Comparison of ENCODE assay signal across 12 cellular contexts in the genomic region with DNA sequence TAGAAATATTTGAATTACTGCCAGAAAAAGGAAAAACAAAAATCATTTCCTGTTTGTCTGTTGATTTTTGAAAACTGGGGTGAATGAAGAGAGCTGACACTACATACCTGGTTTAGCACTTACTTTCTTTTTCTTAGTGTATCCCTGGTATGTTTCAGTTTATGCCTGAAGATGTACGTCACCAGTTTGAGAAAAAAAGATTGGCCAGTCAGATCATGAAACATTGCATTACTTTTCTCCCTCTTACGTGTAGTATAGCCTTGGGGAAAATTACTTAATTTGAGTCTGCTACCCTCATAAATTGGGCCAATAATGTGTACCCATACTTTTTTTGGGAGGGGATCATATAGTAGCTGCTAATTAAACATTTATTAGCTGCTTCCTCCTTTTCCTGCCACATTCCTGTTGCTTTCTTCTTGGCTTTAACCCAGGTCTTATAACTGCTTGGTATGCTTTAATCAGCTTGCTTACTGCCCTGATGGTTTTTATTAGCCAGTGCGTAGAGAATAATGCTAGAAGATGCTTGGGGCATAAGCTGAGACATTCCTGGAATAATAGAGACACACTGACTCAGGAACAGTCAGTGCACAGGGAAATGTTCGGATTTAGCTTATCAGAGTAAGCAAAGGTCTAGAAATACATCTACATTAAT. TPM values are rescaled to one million over a fixed set of nuclear protein-coding genes. Genes with fewer than 3 reads are reported as not detected.
DNase-seq lines count a peak whose midpoint lies in the region; ATAC-seq and TF ChIP-seq lines count a peak whose summit lies in the region.
"Had no signal": no experiment of that assay in that cellular context is flagged by ENCODE, and none has a peak within 500 bp of the region (broad histone marks: within the 10 kb centered on the region; RNA-seq: fewer than 3 reads in every experiment).

No MANE protein-coding gene starts in this region.

- peaks cover 12% of the 10 kb centered on the region for H3K36me3 Mint-ChIP-seq in osteocyte (ENCODE audit: unreplicated experiment)
- peaks cover 8% of the 10 kb centered on the region; the same call in 1 of the 2 replicates for H3K36me3 Mint-ChIP-seq in WTC11

- intact Hi-C loops in tibial artery (cut with DNase I; ENCODE audit: low total_unique reads): no loop called here

- no peak overlapping the region for H3K4me3 Mint-ChIP-seq in osteocyte (ENCODE audit: unreplicated experiment)
- no peak overlapping the region for H3K4me3 Mint-ChIP-seq in WTC11

- H3K4me3 ChIP-seq in epithelial cell of proximal tubule (ENCODE audit: low read depth, low read length): peak overlapping the region; percentile 27
- H3K4me3 ChIP-seq in tibial artery: no peak overlapping the region
- H3K4me3 ChIP-seq: upper lobe of left lung had no signal

- H3K4me1 Mint-ChIP-seq in osteocyte (ENCODE audit: unreplicated experiment): peaks cover 17% of the 10 kb centered on the region
- H3K4me1 Mint-ChIP-seq in WTC11: no peaks in the 10 kb centered on the region

- H3K27me3 Mint-ChIP-seq in osteocyte (ENCODE audit: unreplicated experiment) (no peaks in the 10 kb centered on the region), WTC11 (ENCODE audit: low read depth) (no peaks in the 10 kb centered on the region)

- DNase-seq in EH (ENCODE audit: low read depth) (peak; percentile 96), RPMI7951 (ENCODE audit: low read depth) (peak; percentile 63), epithelial cell of proximal tubule (ENCODE audit: low read depth) (peak; percentile 78), osteocyte (ENCODE audit: extremely low spot score, unreplicated experiment) (no peak), occipital lobe (lab: John Stamatoyannopoulos, UW) (no peak), tibial artery (no peak), WTC11 (ENCODE audit: low spot score) (no peak)
- DNase-seq: activated T-cell treated with anti-CD3 and anti-CD28 coated beads, Interleukin-2, amount 50 U/mL, for 1 hour; central memory CD4-positive, alpha-beta T cell; DND-41; upper lobe of left lung had no signal

- peaks cover 0 to 3% (median 0%) of the 10 kb centered on the region in 4 donors for H3K4me1 ChIP-seq in tibial artery
- H3K4me1 ChIP-seq: upper lobe of left lung had no signal

- no peaks in the 10 kb centered on the region for H3K9me3 ChIP-seq in tibial artery

- TF ChIP-seq CTCF in epithelial cell of proximal tubule (conservative IDR thresholded peaks at IDR 0.05; ENCODE audit: low read depth, low read length): no peak
- no peak for TF ChIP-seq CTCF in osteocyte (IDR thresholded peaks at IDR 0.05)
- no peak for TF ChIP-seq CTCF in tibial artery (IDR thresholded peaks at IDR 0.05)
- no peak for TF ChIP-seq CTCF in WTC11 (IDR thresholded peaks at IDR 0.05)

- H3K9me3 Mint-ChIP-seq in osteocyte (ENCODE audit: unreplicated experiment) (peaks cover 13% of the 10 kb centered on the region), WTC11 (peaks cover 9% of the 10 kb centered on the region)

- H3K27me3 ChIP-seq in tibial artery: no peaks in the 10 kb centered on the region
- H3K27me3 ChIP-seq: upper lobe of left lung had no signal

- POLR2A ChIA-PET in WTC11 (lab: Charles Lee): no interaction called here

- H3K27ac ChIP-seq in tibial artery: no peak overlapping the region
- H3K27ac ChIP-seq: upper lobe of left lung had no signal

- H3K27ac Mint-ChIP-seq in osteocyte (ENCODE audit: unreplicated experiment) (peak overlapping the region; percentile 6), WTC11 (no peak overlapping the region)

- CTCF ChIA-PET in WTC11 (lab: Charles Lee): interaction anchor here (1.5 kb wide), 1 partner anchor 26 kb away, joined by 4 read pairs; no protein-coding TSS in a partner anchor

- H3K36me3 ChIP-seq in tibial artery: no peaks in the 10 kb centered on the region
- H3K36me3 ChIP-seq: upper lobe of left lung had no signal

- ATAC-seq in WTC11: no peak
- ATAC-seq: sciatic nerve had no signal

TF ChIP-seq in WTC11, 78 proteins besides CTCF, POLR2A, EP300 and RAD21:
- TF ChIP-seq, protein P1, sequence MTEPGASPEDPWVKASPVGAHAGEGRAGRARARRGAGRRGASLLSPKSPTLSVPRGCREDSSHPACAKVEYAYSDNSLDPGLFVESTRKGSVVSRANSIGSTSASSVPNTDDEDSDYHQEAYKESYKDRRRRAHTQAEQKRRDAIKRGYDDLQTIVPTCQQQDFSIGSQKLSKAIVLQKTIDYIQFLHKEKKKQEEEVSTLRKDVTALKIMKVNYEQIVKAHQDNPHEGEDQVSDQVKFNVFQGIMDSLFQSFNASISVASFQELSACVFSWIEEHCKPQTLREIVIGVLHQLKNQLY (CRISPR knock-in tag; IDR thresholded peaks at IDR 0.05): no peak
- no peak for TF ChIP-seq RORB (CRISPR knock-in tag; IDR thresholded peaks at IDR 0.05)

RNA-seq across cellular contexts. Expression of a gene that starts 32.1 kb away (rescaled TPM):
- 13.5 and 17.2 TPM in 2 replicates for total RNA-seq in RPMI7951 (2014; rRNA removed; shearing (Covaris generic))
- total RNA-seq in epithelial cell of proximal tubule (14.5 and 16.3 TPM in 2 replicates), osteocyte (29.3 and 32.2 TPM in 2 replicates), occipital lobe (145 TPM), WTC11 (2021) (76.9 to 126 TPM (median 116 TPM) in 3 replicates)

Comparison
In these comparisons a context has a peak if more than half of its experiments do, and no peak if none do; other contexts are left out.
1. DNase-seq: peak in EH (single experiment), RPMI7951 (single experiment) and epithelial cell of proximal tubule (single experiment); none in osteocyte (single experiment), occipital lobe (single experiment), tibial artery (0 of 2) and WTC11 (single experiment).